In the genomic region with DNA sequence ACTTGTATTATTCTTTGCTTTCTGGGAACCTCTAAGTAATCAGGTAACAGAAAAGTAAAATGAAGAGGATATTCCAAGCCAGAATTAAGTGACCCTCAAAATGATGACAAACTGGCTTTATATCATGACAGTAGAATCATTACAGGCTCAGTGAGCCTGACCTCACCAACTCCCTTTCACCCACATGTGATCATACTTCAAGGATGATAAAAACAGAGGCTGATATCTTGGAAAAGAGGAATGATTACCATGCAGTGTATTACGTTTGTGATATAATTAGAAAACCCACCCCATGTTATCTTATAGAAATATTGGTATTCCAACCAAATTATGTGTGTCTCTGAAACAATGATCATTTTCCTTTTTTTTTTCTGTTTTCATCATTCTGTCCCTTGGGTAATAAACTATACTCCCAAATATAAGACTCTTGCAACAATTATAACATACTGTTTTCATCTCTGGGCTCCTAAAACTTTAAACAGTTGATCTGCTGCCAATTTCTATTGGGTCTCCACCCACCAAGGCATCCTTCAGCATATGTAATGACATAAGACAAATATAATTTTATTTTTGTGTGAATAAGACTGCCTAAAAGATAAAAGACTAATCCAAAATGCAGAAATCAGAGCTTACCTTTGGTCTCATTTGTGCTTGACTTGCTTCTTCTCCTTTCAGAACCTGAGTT, we compare ENCODE assay signal across 1 cellular context.
TF ChIP-seq lines count a peak whose summit lies in the region.

No MANE protein-coding gene starts in this region.

TF ChIP-seq in GM23338, 12 proteins besides CTCF, POLR2A, EP300 and RAD21 (continued from another document):
- TF ChIP-seq, protein P1, sequence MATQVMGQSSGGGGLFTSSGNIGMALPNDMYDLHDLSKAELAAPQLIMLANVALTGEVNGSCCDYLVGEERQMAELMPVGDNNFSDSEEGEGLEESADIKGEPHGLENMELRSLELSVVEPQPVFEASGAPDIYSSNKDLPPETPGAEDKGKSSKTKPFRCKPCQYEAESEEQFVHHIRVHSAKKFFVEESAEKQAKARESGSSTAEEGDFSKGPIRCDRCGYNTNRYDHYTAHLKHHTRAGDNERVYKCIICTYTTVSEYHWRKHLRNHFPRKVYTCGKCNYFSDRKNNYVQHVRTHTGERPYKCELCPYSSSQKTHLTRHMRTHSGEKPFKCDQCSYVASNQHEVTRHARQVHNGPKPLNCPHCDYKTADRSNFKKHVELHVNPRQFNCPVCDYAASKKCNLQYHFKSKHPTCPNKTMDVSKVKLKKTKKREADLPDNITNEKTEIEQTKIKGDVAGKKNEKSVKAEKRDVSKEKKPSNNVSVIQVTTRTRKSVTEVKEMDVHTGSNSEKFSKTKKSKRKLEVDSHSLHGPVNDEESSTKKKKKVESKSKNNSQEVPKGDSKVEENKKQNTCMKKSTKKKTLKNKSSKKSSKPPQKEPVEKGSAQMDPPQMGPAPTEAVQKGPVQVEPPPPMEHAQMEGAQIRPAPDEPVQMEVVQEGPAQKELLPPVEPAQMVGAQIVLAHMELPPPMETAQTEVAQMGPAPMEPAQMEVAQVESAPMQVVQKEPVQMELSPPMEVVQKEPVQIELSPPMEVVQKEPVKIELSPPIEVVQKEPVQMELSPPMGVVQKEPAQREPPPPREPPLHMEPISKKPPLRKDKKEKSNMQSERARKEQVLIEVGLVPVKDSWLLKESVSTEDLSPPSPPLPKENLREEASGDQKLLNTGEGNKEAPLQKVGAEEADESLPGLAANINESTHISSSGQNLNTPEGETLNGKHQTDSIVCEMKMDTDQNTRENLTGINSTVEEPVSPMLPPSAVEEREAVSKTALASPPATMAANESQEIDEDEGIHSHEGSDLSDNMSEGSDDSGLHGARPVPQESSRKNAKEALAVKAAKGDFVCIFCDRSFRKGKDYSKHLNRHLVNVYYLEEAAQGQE (IDR thresholded peaks at IDR 0.05; ENCODE audit: unreplicated experiment): no peak
- TF ChIP-seq ZNF114 (CRISPR knock-in tag; IDR thresholded peaks at IDR 0.05): no peak
